Comparison of ENCODE assay signal across 23 cellular contexts in genomic region chr21:15524855-15525254, GRCh38.
"Had no signal": no experiment of that assay in that cellular context is flagged by ENCODE, and none has a peak within 500 bp of the region (broad histone marks: within the 10 kb centered on the region; RNA-seq: fewer than 3 reads in every experiment).

No MANE protein-coding gene starts in this region.

- H3K27me3 Mint-ChIP-seq: progenitor cell of endocrine pancreas; stimulated activated naive B cell treated with anti-CD40 and anti-IgM and Interleukin-4, amounts not matched to agents 10 μg/mL and 1 μg/mL and 100 μg/mL, for 72 hours had no signal

- ATAC-seq: natural killer cell; psoas muscle; right cardiac atrium; right lobe of liver; stimulated activated effector memory CD8-positive, alpha-beta T cell treated with anti-CD3 and anti-CD28 coated beads, Interleukin-12 subunit alpha, Interleukin-12 subunit beta, amount 100 ng/mL, for 72 hours; stimulated activated naive B cell treated with anti-CD40 and anti-IgM and Interleukin-4, amounts not matched to agents 10 μg/mL and 1 μg/mL and 100 μg/mL, for 72 hours had no signal

- H3K27ac Mint-ChIP-seq: natural killer cell; nephron; neural progenitor cell; progenitor cell of endocrine pancreas; stimulated activated effector memory CD8-positive, alpha-beta T cell treated with anti-CD3 and anti-CD28 coated beads, Interleukin-12 subunit alpha, Interleukin-12 subunit beta, amount 100 ng/mL, for 72 hours; stimulated activated naive B cell treated with anti-CD40 and anti-IgM and Interleukin-4, amounts not matched to agents 10 μg/mL and 1 μg/mL and 100 μg/mL, for 72 hours had no signal

- DNase-seq: natural killer cell; occipital lobe; ovary; posterior cingulate gyrus; psoas muscle; right cardiac atrium; right lobe of liver; sigmoid colon; small intestine; stimulated activated CD4-positive, alpha-beta T cell treated with anti-CD3 and anti-CD28 coated beads, Interleukin-15, amount 100 ng/mL, for 24 hours; stimulated activated CD4-positive, alpha-beta T cell treated with anti-CD3 and anti-CD28 coated beads, Interleukin-2, amount 100 ng/mL, for 24 hours; stimulated activated CD4-positive, alpha-beta T cell treated with anti-CD3 and anti-CD28 coated beads, Interleukin-2, amount 100 ng/mL, for 48 hours; stimulated activated CD4-positive, alpha-beta T cell treated with anti-CD3 and anti-CD28 coated beads, Interleukin-4, amount 100 ng/mL, for 24 hours; stimulated activated naive B cell treated with anti-CD40 and anti-IgM and Interleukin-4, amounts not matched to agents 10 μg/mL and 1 μg/mL and 100 μg/mL, for 72 hours; stimulated activated naive CD4-positive, alpha-beta T cell treated with Interleukin-2 at 50 U/mL for 16 hours; stomach; thyroid gland; trophoblast cell; upper lobe of left lung had no signal

- H3K4me3 Mint-ChIP-seq: natural killer cell; nephron; neural progenitor cell; stimulated activated effector memory CD8-positive, alpha-beta T cell treated with anti-CD3 and anti-CD28 coated beads, Interleukin-12 subunit alpha, Interleukin-12 subunit beta, amount 100 ng/mL, for 72 hours; stimulated activated naive B cell treated with anti-CD40 and anti-IgM and Interleukin-4, amounts not matched to agents 10 μg/mL and 1 μg/mL and 100 μg/mL, for 72 hours had no signal

- H3K9me3 Mint-ChIP-seq: natural killer cell; nephron; stimulated activated effector memory CD8-positive, alpha-beta T cell treated with anti-CD3 and anti-CD28 coated beads, Interleukin-12 subunit alpha, Interleukin-12 subunit beta, amount 100 ng/mL, for 72 hours had no signal

- H3K4me1 Mint-ChIP-seq: nephron, neural progenitor cell had no signal

- H3K36me3 Mint-ChIP-seq: natural killer cell; neural progenitor cell; stimulated activated effector memory CD8-positive, alpha-beta T cell treated with anti-CD3 and anti-CD28 coated beads, Interleukin-12 subunit alpha, Interleukin-12 subunit beta, amount 100 ng/mL, for 72 hours had no signal
